Comparison of ENCODE assay signal across 1 cellular context in genomic region chr1:228085287-228085926, GRCh38.
TF ChIP-seq lines count a peak whose summit lies in the region.

No MANE protein-coding gene starts in this region.

TF ChIP-seq in GM23338, 12 proteins besides CTCF, POLR2A, EP300 and RAD21 (continued from another document):
- no peak for TF ChIP-seq REST (IDR thresholded peaks at IDR 0.05; ENCODE audit: unreplicated experiment)
